In the genomic region with DNA sequence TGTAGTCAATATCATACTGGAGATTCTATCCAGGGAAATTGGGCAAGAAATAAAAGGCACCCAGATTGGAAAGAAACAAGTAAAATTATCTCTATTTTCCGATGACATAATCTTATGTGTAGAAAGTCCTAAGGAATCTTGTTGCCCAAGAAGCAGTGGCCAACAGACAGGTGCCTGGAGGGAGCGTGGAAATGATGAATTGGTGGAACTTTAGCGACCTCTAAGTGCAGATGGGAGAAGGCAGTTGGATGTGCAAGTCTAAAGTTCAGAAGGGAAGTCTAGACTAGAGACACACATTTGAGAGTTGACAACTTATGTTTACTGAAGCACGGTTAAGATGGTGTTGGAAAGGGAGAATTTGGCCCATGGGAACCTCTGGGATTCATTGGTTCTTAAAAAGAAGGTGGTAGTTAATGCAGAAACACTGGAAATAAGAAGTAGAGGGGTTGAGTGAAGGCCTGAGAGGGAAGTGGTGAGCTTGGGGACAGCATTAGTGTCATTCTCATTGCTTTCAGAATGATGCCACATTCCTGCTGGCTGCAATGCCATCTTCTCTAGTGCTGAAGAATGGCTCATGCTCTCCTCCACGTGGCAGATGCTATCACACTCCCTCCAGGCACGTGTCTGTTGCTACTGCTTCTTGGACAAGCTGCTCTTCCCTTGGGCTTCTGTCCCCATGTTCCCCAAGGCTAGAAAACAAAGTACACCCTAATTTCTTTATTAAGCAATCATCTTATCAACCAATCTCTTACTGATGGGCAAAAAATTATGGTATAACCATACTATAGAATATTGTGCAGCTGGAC, we compare ENCODE assay signal across 20 cellular contexts. TPM values are rescaled to one million over a fixed set of nuclear protein-coding genes. Genes with fewer than 3 reads are reported as not detected.
DNase-seq lines count a peak whose midpoint lies in the region; ATAC-seq, FAIRE-seq and TF ChIP-seq lines count a peak whose summit lies in the region.
"Had no signal": no experiment of that assay in that cellular context is flagged by ENCODE, and none has a peak within 500 bp of the region (broad histone marks: within the 10 kb centered on the region; RNA-seq: fewer than 3 reads in every experiment).

No MANE protein-coding gene starts in this region.

- H3K9me3 ChIP-seq in A549 (no peaks in the 10 kb centered on the region), OCI-LY3 (ENCODE audit: insufficient read depth, low read length) (no peaks in the 10 kb centered on the region)
- H3K9me3 ChIP-seq: tibial artery had no signal

- H3K79me2 ChIP-seq in OCI-LY3 (ENCODE audit: low read length): no peaks in the 10 kb centered on the region

- no peak for TF ChIP-seq POLR2A in A549 (IDR thresholded peaks at IDR 0.05; ENCODE audit: low read length)

- no peak overlapping the region for H3K4me3 ChIP-seq in A549
- no peak overlapping the region for H3K4me3 ChIP-seq in OCI-LY3 (ENCODE audit: low read length)
- no peak overlapping the region for H3K4me3 ChIP-seq in fibroblast of villous mesenchyme (ENCODE audit: low read depth, low read length)
- H3K4me3 ChIP-seq: tibial artery had no signal

- TF ChIP-seq EP300 in A549 (IDR thresholded peaks at IDR 0.05): no peak

- TF ChIP-seq RAD21 in A549 (conservative IDR thresholded peaks at IDR 0.05 in 1 of 2, IDR thresholded peaks at IDR 0.05 in 1 of 2): peak in 1 of 2 experiments; percentile 21; a peak in 1 of 5 replicates

- TF ChIP-seq CTCF in A549 (IDR thresholded peaks at IDR 0.05) (no peak), GM12873 (IDR thresholded peaks at IDR 0.05; ENCODE audit: insufficient read depth, low read depth, low read length, missing control alignments) (peak; percentile 25), OCI-LY3 (IDR thresholded peaks at IDR 0.05; ENCODE audit: low read depth, low read length) (peak; percentile 34), fibroblast of villous mesenchyme (IDR thresholded peaks at IDR 0.05; ENCODE audit: insufficient read depth, low read depth, low read length) (peak; percentile 4)

- 8% methylated on average over 6 of the region's 6 CpGs for WGBS in A549 (ENCODE audit: missing lambda C conversion rate)

- ATAC-seq in A549: peak; percentile 70 to 80; a peak in 5 of 6 replicates
- no peak for ATAC-seq in HG03442 (IDR thresholded peaks at IDR 0.05; ENCODE audit: unreplicated experiment)
- ATAC-seq in GM21447 (IDR thresholded peaks at IDR 0.05; ENCODE audit: unreplicated experiment): no peak

- H3K4me2 ChIP-seq in A549 (no peak overlapping the region), OCI-LY3 (ENCODE audit: low read length) (no peak overlapping the region)
- H3K4me2 ChIP-seq: KMS-11 had no signal

- no peak for FAIRE-seq in A549 (lab: Jason Lieb, UNC)
- FAIRE-seq: GM19239 had no signal

- no peak overlapping the region for H3K9ac ChIP-seq in OCI-LY3 (ENCODE audit: low read length)
- H3K9ac ChIP-seq: KMS-11 had no signal

- no peaks in the 10 kb centered on the region for H4K20me1 ChIP-seq in OCI-LY3 (ENCODE audit: insufficient read depth, low read length)

- CTCF ChIA-PET in A549 (lab: Yijun Ruan, JAX): interaction anchor here (1.0 to 1.6 kb wide), 4 partner anchors 11 to 26 kb away, joined by 3 to 7 read pairs (median 6); a partner anchor contains a TSS

- POLR2A ChIA-PET in A549 (lab: Yijun Ruan, JAX): no interaction called here

- no peak overlapping the region for H2AFZ ChIP-seq in OCI-LY3 (ENCODE audit: low read depth, low read length)

- H3K4me1 ChIP-seq in A549 (no peaks in the 10 kb centered on the region), OCI-LY3 (ENCODE audit: low read length) (peaks cover 7% of the 10 kb centered on the region)
- H3K4me1 ChIP-seq: tibial artery had no signal

- H3K27me3 ChIP-seq in OCI-LY3 (ENCODE audit: low read depth, low read length): peaks cover 9% of the 10 kb centered on the region
- H3K27me3 ChIP-seq: tibial artery had no signal

- no peaks in the 10 kb centered on the region for H3K36me3 ChIP-seq in OCI-LY3 (replicated peaks; ENCODE audit: low read depth, low read length)
- H3K36me3 ChIP-seq: tibial artery had no signal

- DNase-seq in A549 (ENCODE audit: low read depth in 1 of 2, low spot score in 1 of 2): peak in 1 of 2 experiments; percentile 42
- no peak for DNase-seq in fibroblast of villous mesenchyme (ENCODE audit: low read depth)
- DNase-seq in NCI-H1694 treated with DMSO at 0.1 percent for 48 hours (lab: John Stamatoyannopoulos, UW): no peak
- DNase-seq in NK-92 (lab: John Stamatoyannopoulos, UW; ENCODE audit: unreplicated experiment): no peak
- DNase-seq: activated CD4-positive, CD25-positive, alpha-beta regulatory T cell treated with anti-CD3 and anti-CD28 coated beads, Interleukin-2, amount 50 U/mL, for 72 hours; activated CD8-positive, alpha-beta memory T cell treated with anti-CD3 and anti-CD28 coated beads, Interleukin-2, amount 50 U/mL, for 4 hours; activated naive CD8-positive, alpha-beta T cell treated with anti-CD3 and anti-CD28 coated beads, Interleukin-2, amount 10 ng/mL, durations not matched to agents 7 days and 5 days; DMS79 treated with DMSO at 0.1 percent for 48 hours; glutamatergic neuron; NCI-H2029 treated with DMSO at 0.1 percent for 48 hours; stimulated activated CD8-positive, alpha-beta memory T cell treated with anti-CD3 and anti-CD28 coated beads, Interleukin-4, amount 100 ng/mL, for 48 hours; SW 1271; tibial artery had no signal

- H3K27ac ChIP-seq in A549 (no peak overlapping the region), OCI-LY3 (ENCODE audit: low read length) (no peak overlapping the region)
- H3K27ac ChIP-seq: KMS-11, tibial artery had no signal

TF ChIP-seq in A549, 52 proteins besides CTCF, POLR2A, EP300 and RAD21:
- TF ChIP-seq ZNF302 (CRISPR knock-in tag; IDR thresholded peaks at IDR 0.05): no peak
- TF ChIP-seq TP53 (CRISPR knock-in tag; IDR thresholded peaks at IDR 0.05): no peak
- TF ChIP-seq POLR2AphosphoS2 (conservative IDR thresholded peaks at IDR 0.05; ENCODE audit: low read length): no peak
- TF ChIP-seq JUN (IDR thresholded peaks at IDR 0.05): no peak

RNA-seq across cellular contexts. Expression of a gene that starts 24.0 kb away (rescaled TPM):
- 0.30 and 0.37 TPM in 2 replicates for polyA plus RNA-seq in A549 (2011; rRNA removed)
- polyA plus RNA-seq in A549 (2012; cell fraction: cytosol; rRNA removed): 0.05 and 0.06 TPM in 2 replicates
- 0.06 TPM in 1 of 2 replicates, not detected in the other for polyA plus RNA-seq in A549 (2012; cell fraction: nucleus; rRNA removed)
- 0.03 to 0.06 TPM (median 0.05 TPM) in 3 replicates for polyA plus RNA-seq in A549 (2017; fragmentation: RNase III; extraction: RNeasy Plus Mini Kit Qiagen cat#74134 plus additional on column Dnase treatment)
- polyA minus RNA-seq in A549 (2011; rRNA and poly(A)+ RNA removed): 0.19 and 0.58 TPM in 2 replicates
- under 0.01 TPM in 1 of 2 replicates, not detected in the other for total RNA-seq in fibroblast of villous mesenchyme
- total RNA-seq: activated naive CD8-positive, alpha-beta T cell treated with anti-CD3 and anti-CD28 coated beads, Interleukin-2, amount 10 ng/mL, durations not matched to agents 7 days and 5 days; kidney epithelial cell had no signal

RNA-seq across cellular contexts. Expression of a gene that starts 26.7 kb away (rescaled TPM):
- polyA plus RNA-seq in A549 (2011; rRNA removed) (0.08 and 0.12 TPM in 2 replicates), A549 (2017; fragmentation: RNase III; extraction: RNeasy Plus Mini Kit Qiagen cat#74134 plus additional on column Dnase treatment) (0.04 to 0.10 TPM (median 0.05 TPM) in 3 replicates)
- 0.03 and 0.05 TPM in 2 replicates for polyA plus RNA-seq in A549 (2012; cell fraction: cytosol; rRNA removed)
- polyA plus RNA-seq in A549 (2012; cell fraction: nucleus; rRNA removed): 0.05 and 0.10 TPM in 2 replicates
- polyA minus RNA-seq in A549 (2011; rRNA and poly(A)+ RNA removed): not detected in 2 replicates
- total RNA-seq in fibroblast of villous mesenchyme: not detected in 2 replicates
- total RNA-seq: activated naive CD8-positive, alpha-beta T cell treated with anti-CD3 and anti-CD28 coated beads, Interleukin-2, amount 10 ng/mL, durations not matched to agents 7 days and 5 days; kidney epithelial cell had no signal

Comparison
In these comparisons a context has a peak if more than half of its experiments do, and no peak if none do; other contexts are left out.
1. ATAC-seq: peak in A549 (2 of 2); none in HG03442 (single experiment) and GM21447 (single experiment).